In the genomic region with DNA sequence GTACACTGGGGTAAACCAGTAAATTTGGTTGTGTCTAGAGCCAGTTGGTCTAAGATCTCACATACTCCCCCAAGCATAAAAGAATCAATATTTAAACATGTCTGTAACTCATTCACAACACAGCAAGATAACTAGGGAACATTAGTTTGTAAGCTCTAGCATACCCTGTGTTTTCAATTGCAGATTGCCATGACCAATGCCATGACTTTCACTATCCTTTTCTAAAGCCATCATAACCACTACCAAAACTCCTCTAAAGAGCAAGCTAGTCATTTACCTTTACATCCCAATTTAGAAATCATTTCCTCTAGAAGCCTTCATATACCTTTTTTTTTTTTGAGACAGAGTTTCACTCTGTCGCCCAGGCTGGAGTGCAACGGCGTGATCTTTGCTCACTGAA, we compare ENCODE assay signal across 23 cellular contexts. TPM values are rescaled to one million over a fixed set of nuclear protein-coding genes. Genes with fewer than 3 reads are reported as not detected.
DNase-seq lines count a peak whose midpoint lies in the region; ATAC-seq lines count a peak whose summit lies in the region.
"Had no signal": no experiment of that assay in that cellular context is flagged by ENCODE, and none has a peak within 500 bp of the region (broad histone marks: within the 10 kb centered on the region; RNA-seq: fewer than 3 reads in every experiment).

No MANE protein-coding gene starts in this region.

- intact Hi-C loops in left ventricle myocardium superior (cut with micrococcal nuclease): no loop called here

- ATAC-seq in GM18868 (IDR thresholded peaks at IDR 0.05; ENCODE audit: unreplicated experiment): peak; percentile 27
- ATAC-seq in GM21528 (IDR thresholded peaks at IDR 0.05; ENCODE audit: low FRiP score, unreplicated experiment): peak; percentile 52
- peak; percentile 62 for ATAC-seq in HG03139 (IDR thresholded peaks at IDR 0.05; ENCODE audit: unreplicated experiment)
- ATAC-seq in left ventricle myocardium superior: no peak
- ATAC-seq in GM21515 (IDR thresholded peaks at IDR 0.05; ENCODE audit: unreplicated experiment): no peak
- ATAC-seq: esophagus mucosa, left lobe of liver, psoas muscle, T-cell had no signal

- DNase-seq in RPMI8226: peak; percentile 19
- no peak for DNase-seq in left ventricle myocardium superior
- no peak for DNase-seq in T-helper 9 cell
- no peak for DNase-seq in NK-92 treated with Interleukin-12 subunit alpha and Interleukin-12 subunit beta, amount 100 ng/mL, for 24 hours (lab: John Stamatoyannopoulos, UW)
- DNase-seq: activated naive CD4-positive, alpha-beta T cell; amygdala; central memory CD4-positive, alpha-beta T cell; COR-L47; effector CD4-positive, alpha-beta T cell; GOT3; NCI-H2081; NCI-H510A; psoas muscle; Right ventricle myocardium superior; stimulated activated CD8-positive, alpha-beta memory T cell treated with anti-CD3 and anti-CD28 coated beads, Interleukin-4, amount 100 ng/mL, for 48 hours; substantia nigra; T-cell had no signal

RNA-seq across cellular contexts. Expression of gene PLA2G4A, which starts 56.5 kb away (rescaled TPM):
- total RNA-seq in left ventricle myocardium superior: 1.4 TPM

Comparison
In these comparisons a context has a peak if more than half of its experiments do, and no peak if none do; other contexts are left out.
1. ATAC-seq: peak in GM18868 (single experiment), GM21528 (single experiment) and HG03139 (single experiment); none in left ventricle myocardium superior (single experiment) and GM21515 (single experiment).